15 cellular contexts compared by ENCODE assay signal in genomic region chr15:75672111-75672602, GRCh38. TPM values are rescaled to one million over a fixed set of nuclear protein-coding genes. Genes with fewer than 3 reads are reported as not detected.
DNase-seq lines count a peak whose midpoint lies in the region; ATAC-seq and TF ChIP-seq lines count a peak whose summit lies in the region.
"Had no signal": no experiment of that assay in that cellular context is flagged by ENCODE, and none has a peak within 500 bp of the region (broad histone marks: within the 10 kb centered on the region; RNA-seq: fewer than 3 reads in every experiment).

No MANE protein-coding gene starts in this region.

- H3K27ac ChIP-seq in iPS-18a (ENCODE audit: low read length) (peak overlapping the region; percentile 34), thoracic aorta (peak overlapping the region; percentile 91 to 98)
- H3K27ac ChIP-seq: neural progenitor cell had no signal

- H3K9ac ChIP-seq in adipocyte (ENCODE audit: low read length) (peak overlapping the region; percentile 25), iPS-18a (ENCODE audit: low read length) (no peak overlapping the region)
- H3K9ac ChIP-seq: neural progenitor cell had no signal

- no peak for DNase-seq in HFFc6
- DNase-seq in adipocyte (ENCODE audit: low read depth) = no peak
- DNase-seq in thoracic aorta (ENCODE audit: low spot score) = no peak
- no peak for DNase-seq in NCI-H2081 (lab: John Stamatoyannopoulos, UW)
- no peak for DNase-seq in HuH-7.5 (ENCODE audit: low spot score)
- DNase-seq in activated T-cell treated with anti-CD3 and anti-CD28 coated beads, Interleukin-2, amount 50 U/mL, for 72 hours = no peak
- DNase-seq in NCI-H446 treated with DMSO at 0.1 percent for 48 hours (lab: John Stamatoyannopoulos, UW) = no peak
- DNase-seq: DMS53, erythroblast, Kasumi-1, kidney had no signal

- peaks cover 69% of the 10 kb centered on the region for H3K4me1 Mint-ChIP-seq in HFFc6 (ENCODE audit: low read depth)
- no peaks in the 10 kb centered on the region for H3K4me1 Mint-ChIP-seq in activated T-cell treated with anti-CD3 and anti-CD28 coated beads, Interleukin-2, amount 50 U/mL, for 72 hours (ENCODE audit: low read depth)

- H3K9me3 ChIP-seq in adipocyte (ENCODE audit: control insufficient read depth, low read length) (no peaks in the 10 kb centered on the region), iPS-18a (ENCODE audit: control insufficient read depth, low read depth, low read length) (no peaks in the 10 kb centered on the region), thoracic aorta (no peaks in the 10 kb centered on the region)
- H3K9me3 ChIP-seq: body of pancreas had no signal

- H3K27me3 Mint-ChIP-seq in HFFc6 (ENCODE audit: insufficient read depth) = peaks cover 19% of the 10 kb centered on the region
- no peaks in the 10 kb centered on the region for H3K27me3 Mint-ChIP-seq in activated T-cell treated with anti-CD3 and anti-CD28 coated beads, Interleukin-2, amount 50 U/mL, for 72 hours (ENCODE audit: low read depth)

- no peak overlapping the region for H3K4me3 Mint-ChIP-seq in HFFc6
- H3K4me3 Mint-ChIP-seq in activated T-cell treated with anti-CD3 and anti-CD28 coated beads, Interleukin-2, amount 50 U/mL, for 72 hours = no peak overlapping the region
- H3K4me3 Mint-ChIP-seq: neural progenitor cell had no signal

- no peak for ATAC-seq in thoracic aorta (ENCODE audit: insufficient number of reproducible peaks, low FRiP score, low read depth)
- no peak for ATAC-seq in activated T-cell treated with anti-CD3 and anti-CD28 coated beads, Interleukin-2, amount 50 U/mL, for 72 hours (replicated peaks in 1 of 2)

- H3K4me1 ChIP-seq in adipocyte (ENCODE audit: control insufficient read depth, insufficient read depth, low read length) (peaks cover 61% of the 10 kb centered on the region), iPS-18a (ENCODE audit: control insufficient read depth, low read depth, low read length) (peaks cover 13% of the 10 kb centered on the region), thoracic aorta (ENCODE audit: control insufficient read depth in 1 of 2, low read depth in 2 of 2) (peaks cover 49 to 98% of the 10 kb centered on the region in 2 donors)

- peak overlapping the region; percentile 82 for H3K27ac Mint-ChIP-seq in HFFc6
- H3K27ac Mint-ChIP-seq in activated T-cell treated with anti-CD3 and anti-CD28 coated beads, Interleukin-2, amount 50 U/mL, for 72 hours = no peak overlapping the region

- no peaks in the 10 kb centered on the region for H3K9me3 Mint-ChIP-seq in HFFc6
- H3K9me3 Mint-ChIP-seq in activated T-cell treated with anti-CD3 and anti-CD28 coated beads, Interleukin-2, amount 50 U/mL, for 72 hours = no peaks in the 10 kb centered on the region
- H3K9me3 Mint-ChIP-seq: neural progenitor cell had no signal

- H3K27me3 ChIP-seq in adipocyte (replicated peaks; ENCODE audit: control insufficient read depth, insufficient read depth, low read length) = no peaks in the 10 kb centered on the region
- H3K27me3 ChIP-seq in iPS-18a (ENCODE audit: control insufficient read depth, insufficient read depth, low read length) = no peaks in the 10 kb centered on the region
- H3K27me3 ChIP-seq in thoracic aorta (replicated peaks; ENCODE audit: insufficient read depth) = no peaks in the 10 kb centered on the region
- H3K27me3 ChIP-seq: body of pancreas, neural progenitor cell had no signal

- H3K36me3 ChIP-seq in adipocyte (ENCODE audit: control insufficient read depth, insufficient read depth, low read length, severe bottlenecking) = peaks cover 2% of the 10 kb centered on the region
- H3K36me3 ChIP-seq in iPS-18a (ENCODE audit: control insufficient read depth, low read depth, low read length) = no peaks in the 10 kb centered on the region
- H3K36me3 ChIP-seq in thoracic aorta = peaks cover 5% of the 10 kb centered on the region
- H3K36me3 ChIP-seq: neural progenitor cell had no signal

- TF ChIP-seq CTCF in HFFc6 (IDR thresholded peaks at IDR 0.05) (no peak), thoracic aorta (IDR thresholded peaks at IDR 0.05) (no peak)

- H3K4me3 ChIP-seq in adipocyte (ENCODE audit: low read length) (no peak overlapping the region), iPS-18a (ENCODE audit: low read length) (no peak overlapping the region), thoracic aorta (no peak overlapping the region)
- H3K4me3 ChIP-seq: body of pancreas, neural progenitor cell had no signal

- no peaks in the 10 kb centered on the region for H3K36me3 Mint-ChIP-seq in HFFc6 (ENCODE audit: low read depth)
- no peaks in the 10 kb centered on the region for H3K36me3 Mint-ChIP-seq in activated T-cell treated with anti-CD3 and anti-CD28 coated beads, Interleukin-2, amount 50 U/mL, for 72 hours (ENCODE audit: insufficient read depth in 2 of 2)
- H3K36me3 Mint-ChIP-seq: neural progenitor cell had no signal

RNA-seq across cellular contexts. Expression of gene SNX33, which starts 24.4 kb away (rescaled TPM):
- total RNA-seq in HFFc6 (2021; fragmentation: NEBNext Ultra II Directional; extraction: Animal tissue kit (Norgen Biotek cat#: 25700)) = 10 to 100 TPM; 23.3 to 28.1 (median 25.3) TPM
- total RNA-seq in thoracic aorta = 10 to 100 TPM; 45.1 to 57.3 TPM
- 1 to 10 TPM; 1.5 to 3.1 TPM for total RNA-seq in activated T-cell treated with anti-CD3 and anti-CD28 coated beads, Interleukin-2, amount 50 U/mL, for 72 hours

RNA-seq across cellular contexts. Expression of gene IMP3, which starts 32.1 kb away (rescaled TPM):
- total RNA-seq in HFFc6 (2021; fragmentation: NEBNext Ultra II Directional; extraction: Animal tissue kit (Norgen Biotek cat#: 25700)) = 10 to 100 TPM; 55.1 to 62.9 (median 58.7) TPM
- 100 to 1,000 TPM in 1 of 2 donors, 10 to 100 TPM in 1; 79.9 to 127 TPM for total RNA-seq in thoracic aorta
- total RNA-seq in activated T-cell treated with anti-CD3 and anti-CD28 coated beads, Interleukin-2, amount 50 U/mL, for 72 hours = 10 to 100 TPM; 57.5 to 61.0 TPM

RNA-seq across cellular contexts. Expression of gene CSPG4, which starts 40.5 kb away (rescaled TPM):
- 100 to 1,000 TPM in 1 of 6 experiments, 10 to 100 TPM in 5; 81.2 to 111 (median 95.7) TPM for total RNA-seq in HFFc6 (2021; fragmentation: NEBNext Ultra II Directional; extraction: Animal tissue kit (Norgen Biotek cat#: 25700))
- 100 to 1,000 TPM; 252 to 263 TPM for total RNA-seq in thoracic aorta
- total RNA-seq in activated T-cell treated with anti-CD3 and anti-CD28 coated beads, Interleukin-2, amount 50 U/mL, for 72 hours = not detected
- total RNA-seq: OCI-LY7 had no signal

RNA-seq across cellular contexts. Expression of gene SNUPN, which starts 46.6 kb away (rescaled TPM):
- 10 to 100 TPM; 22.5 to 28.4 (median 25.1) TPM for total RNA-seq in HFFc6 (2021; fragmentation: NEBNext Ultra II Directional; extraction: Animal tissue kit (Norgen Biotek cat#: 25700))
- 10 to 100 TPM in 1 of 2 donors, 1 to 10 TPM in 1; 5.8 to 16.9 TPM for total RNA-seq in thoracic aorta
- total RNA-seq in activated T-cell treated with anti-CD3 and anti-CD28 coated beads, Interleukin-2, amount 50 U/mL, for 72 hours = 10 to 100 TPM; 22.4 to 26.2 TPM

Comparison
In these comparisons a context has a peak if more than half of its experiments do, and no peak if none do; other contexts are left out.
1. RNA of gene SNX33, which starts 24.4 kb away (total RNA-seq): 45.1 to 57.3 TPM in thoracic aorta and 23.3 to 28.1 TPM in HFFc6; 1.5 to 3.1 TPM in activated T-cell treated with anti-CD3 and anti-CD28 coated beads, Interleukin-2, amount 50 U/mL, for 72 hours; every median in the first group is over 4 times any median in the second.
2. RNA of gene CSPG4, which starts 40.5 kb away (total RNA-seq): 252 to 263 TPM in thoracic aorta and 81.2 to 111 TPM in HFFc6; not detected in activated T-cell treated with anti-CD3 and anti-CD28 coated beads, Interleukin-2, amount 50 U/mL, for 72 hours; every median in the first group is over 10 times any median in the second.